In genomic region chr5:142926549-142926948, GRCh38 we compare ENCODE assay signal across 25 cellular contexts.
DNase-seq lines count a peak whose midpoint lies in the region; ATAC-seq, FAIRE-seq and TF ChIP-seq lines count a peak whose summit lies in the region.
"Had no signal": no experiment of that assay in that cellular context is flagged by ENCODE, and none has a peak within 500 bp of the region (broad histone marks: within the 10 kb centered on the region; RNA-seq: fewer than 3 reads in every experiment).

No MANE protein-coding gene starts in this region.

- no peak overlapping the region for H3K4me3 Mint-ChIP-seq in CD14-positive monocyte
- H3K4me3 Mint-ChIP-seq: activated naive CD4-positive, alpha-beta T cell treated with anti-CD3 and anti-CD28 coated beads, Interleukin-2, amount 10 ng/mL, durations not matched to agents 7 days and 5 days; activated T-cell treated with anti-CD3 and anti-CD28 coated beads, Interleukin-2, amount 50 U/mL, for 4 hours; endodermal cell; naive thymus-derived CD8-positive, alpha-beta T cell had no signal

- WGBS in esophagus muscularis mucosa: 80% methylated on average over 4 of the region's 4 CpGs
- WGBS in pancreas, 2 donors: 24 to 35% methylated on average over 4 of the region's 4 CpGs

- ATAC-seq in pancreas (peak; percentile 84 to 90 (median 87)), HG03469 (IDR thresholded peaks at IDR 0.05; ENCODE audit: unreplicated experiment) (no peak), GM18867 (IDR thresholded peaks at IDR 0.05; ENCODE audit: unreplicated experiment) (no peak)
- ATAC-seq: activated T-cell treated with anti-CD3 and anti-CD28 coated beads, Interleukin-2, amount 50 U/mL, for 4 hours; naive thymus-derived CD8-positive, alpha-beta T cell had no signal

- TF ChIP-seq EP300 in esophagus muscularis mucosa (IDR thresholded peaks at IDR 0.05): no peak

- H3K27me3 Mint-ChIP-seq in CD14-positive monocyte (ENCODE audit: low read depth in 3 of 3): peaks cover 0 to 5% (median 4%) of the 10 kb centered on the region in 3 donors
- H3K27me3 Mint-ChIP-seq: activated naive CD4-positive, alpha-beta T cell treated with anti-CD3 and anti-CD28 coated beads, Interleukin-2, amount 10 ng/mL, durations not matched to agents 7 days and 5 days; naive thymus-derived CD8-positive, alpha-beta T cell had no signal

- FAIRE-seq in pancreas (lab: Jason Lieb, UNC): no peak
- FAIRE-seq: islet of Langerhans had no signal

- H3K36me3 ChIP-seq in esophagus muscularis mucosa (no peaks in the 10 kb centered on the region), pancreas (no peaks in the 10 kb centered on the region)
- H3K36me3 ChIP-seq: prostate gland, SJSA1, suprapubic skin had no signal

- peaks cover 41 to 43% (median 42%) of the 10 kb centered on the region in 4 donors for H3K4me1 ChIP-seq in esophagus muscularis mucosa
- H3K4me1 ChIP-seq in pancreas: peaks cover 22 to 66% (median 48%) of the 10 kb centered on the region in 3 donors
- H3K4me1 ChIP-seq: prostate gland had no signal

- intact Hi-C loops in CD14-positive monocyte (cut with micrococcal nuclease) (loop anchor here in 1 of 2 donors (5.0 to 10.0 kb wide), 2 partner anchors 76 to 898 kb away; no protein-coding TSS in a partner anchor), esophagus muscularis mucosa (cut with DNase I) (no loop called here), pancreas (cut with DNase I) (loop anchor here in 1 of 3 donors (10.0 kb wide), 1 partner anchor 898 kb away; no protein-coding TSS in a partner anchor)

- H3K27me3 ChIP-seq in esophagus muscularis mucosa (no peaks in the 10 kb centered on the region), pancreas (no peaks in the 10 kb centered on the region)
- H3K27me3 ChIP-seq: hepatocyte, SJSA1, suprapubic skin had no signal

- TF ChIP-seq CTCF in CD14-positive monocyte (IDR thresholded peaks at IDR 0.05) (no peak), esophagus muscularis mucosa (IDR thresholded peaks at IDR 0.05) (no peak), pancreas (IDR thresholded peaks at IDR 0.05) (no peak)

- H3K4me3 ChIP-seq in esophagus muscularis mucosa: no peak overlapping the region
- H3K4me3 ChIP-seq in pancreas: no peak overlapping the region
- H3K4me3 ChIP-seq: hepatocyte, PC-9, prostate gland, SJSA1, suprapubic skin had no signal

- no peak for TF ChIP-seq POLR2A in esophagus muscularis mucosa (IDR thresholded peaks at IDR 0.05; ENCODE audit: low read depth)

- peaks cover 74 to 75% of the 10 kb centered on the region in 2 donors for H3K36me3 Mint-ChIP-seq in CD14-positive monocyte

- peak overlapping the region in 4 of 7 donors; percentile 2 to 79 (median 74) for H3K27ac Mint-ChIP-seq in CD14-positive monocyte
- H3K27ac Mint-ChIP-seq: activated naive CD4-positive, alpha-beta T cell treated with anti-CD3 and anti-CD28 coated beads, Interleukin-2, amount 10 ng/mL, durations not matched to agents 7 days and 5 days; endodermal cell had no signal

- H3K4me1 Mint-ChIP-seq in CD14-positive monocyte: peaks cover 49% of the 10 kb centered on the region

- no peaks in the 10 kb centered on the region for H3K9me3 Mint-ChIP-seq in CD14-positive monocyte
- H3K9me3 Mint-ChIP-seq: activated naive CD4-positive, alpha-beta T cell treated with anti-CD3 and anti-CD28 coated beads, Interleukin-2, amount 10 ng/mL, durations not matched to agents 7 days and 5 days; activated T-cell treated with anti-CD3 and anti-CD28 coated beads, Interleukin-2, amount 50 U/mL, for 4 hours; endodermal cell; naive thymus-derived CD8-positive, alpha-beta T cell had no signal

- H3K27ac ChIP-seq in esophagus muscularis mucosa (replicated peaks in 1 of 4) (peak overlapping the region; percentile 38 to 61 (median 46)), pancreas (peak overlapping the region; percentile 68 to 86 (median 82))
- H3K27ac ChIP-seq: hepatocyte, PC-9, SJSA1, suprapubic skin had no signal

- H3K9me3 ChIP-seq in esophagus muscularis mucosa (no peaks in the 10 kb centered on the region), pancreas (no peaks in the 10 kb centered on the region)
- H3K9me3 ChIP-seq: prostate gland, SJSA1, suprapubic skin had no signal

- DNase-seq in CD14-positive monocyte (ENCODE audit: low spot score): no peak
- DNase-seq in NCI-H1436 treated with DMSO at 0.1 percent for 48 hours (lab: John Stamatoyannopoulos, UW): peak; percentile 69
- DNase-seq in esophagus muscularis mucosa (ENCODE audit: extremely low spot score): no peak
- DNase-seq in pancreas: peak in 4 of 6 donors; percentile 45 to 78 (median 74)
- DNase-seq in T1000 (lab: John Stamatoyannopoulos, UW): no peak
- DNase-seq: activated CD4-positive, CD25-positive, alpha-beta regulatory T cell; activated naive CD4-positive, alpha-beta T cell treated with anti-CD3 and anti-CD28 coated beads, Interleukin-2, amount 10 ng/mL, durations not matched to agents 7 days and 5 days; activated T-cell treated with anti-CD3 and anti-CD28 coated beads, Interleukin-2, amount 50 U/mL, for 4 hours; anterior cingulate cortex; DMS79 treated with DMSO at 0.1 percent for 48 hours; endodermal cell; KBM-7; MV-4-11; naive thymus-derived CD8-positive, alpha-beta T cell; NCI-H2029; NCI-H526; PC-9; stimulated activated CD4-positive, alpha-beta T cell treated with anti-CD3 and anti-CD28 coated beads, Interleukin-12 subunit alpha, Interleukin-12 subunit beta, amount 100 ng/mL, for 4 hours had no signal

Comparison
In these comparisons a context has a peak if more than half of its experiments do, and no peak if none do; other contexts are left out.
1. DNase-seq: peak in NCI-H1436 treated with DMSO at 0.1 percent for 48 hours (single experiment) and pancreas (4 of 6); none in CD14-positive monocyte (single experiment), esophagus muscularis mucosa (single experiment) and T1000 (single experiment).
2. ATAC-seq: peak in pancreas (4 of 4); none in HG03469 (single experiment) and GM18867 (single experiment).